ENCODE assay signal across 8 cellular contexts in genomic region chr17:38705523-38705802, GRCh38. TPM values are rescaled to one million over a fixed set of nuclear protein-coding genes. Genes with fewer than 3 reads are reported as not detected.
DNase-seq lines count a peak whose midpoint lies in the region; ATAC-seq and TF ChIP-seq lines count a peak whose summit lies in the region.

No MANE protein-coding gene starts in this region.

- H3K9me3 ChIP-seq in iPS DF 6.9 (ENCODE audit: control insufficient read depth, insufficient read depth, low read length) (no peaks in the 10 kb centered on the region), stomach (no peaks in the 10 kb centered on the region)

- H3K4me3 Mint-ChIP-seq in activated CD8-positive, alpha-beta T cell treated with anti-CD3 and anti-CD28 coated beads for 36 hours = peak overlapping the region; percentile 98

- H3K27me3 ChIP-seq in iPS DF 6.9 (ENCODE audit: control insufficient read depth, insufficient read depth, low read length) = peaks cover 45% of the 10 kb centered on the region
- H3K27me3 ChIP-seq in stomach = no peaks in the 10 kb centered on the region
- H3K27me3 ChIP-seq in foreskin keratinocyte = no peaks in the 10 kb centered on the region

- peaks cover 47% of the 10 kb centered on the region for H3K36me3 Mint-ChIP-seq in activated CD8-positive, alpha-beta T cell treated with anti-CD3 and anti-CD28 coated beads for 36 hours (ENCODE audit: low read depth)

- H3K4me3 ChIP-seq in iPS DF 6.9 (ENCODE audit: low read length) (peak overlapping the region; percentile 47; the same call in 1 of the 2 replicates), stomach (peak overlapping the region; percentile 87 to 97 (median 94))

- H3K27ac ChIP-seq in iPS DF 6.9 (ENCODE audit: low read length) (no peak overlapping the region), stomach (peak overlapping the region; percentile 90 to 99 (median 97)), foreskin keratinocyte (no peak overlapping the region)

- TF ChIP-seq EP300 in stomach (IDR thresholded peaks at IDR 0.05) = no peak

- peak overlapping the region; percentile 67 for H3K27ac Mint-ChIP-seq in activated CD8-positive, alpha-beta T cell treated with anti-CD3 and anti-CD28 coated beads for 36 hours

- no peaks in the 10 kb centered on the region for H3K9me3 Mint-ChIP-seq in activated CD8-positive, alpha-beta T cell treated with anti-CD3 and anti-CD28 coated beads for 36 hours

- ATAC-seq in activated CD8-positive, alpha-beta T cell treated with anti-CD3 and anti-CD28 coated beads for 36 hours = no peak
- ATAC-seq in foreskin keratinocyte = no peak

- H3K36me3 ChIP-seq in iPS DF 6.9 (ENCODE audit: control insufficient read depth, insufficient read depth, low read length) (no peaks in the 10 kb centered on the region), stomach (peaks cover 9 to 34% (median 29%) of the 10 kb centered on the region in 4 donors)

- intact Hi-C loops in activated CD8-positive, alpha-beta T cell treated with anti-CD3 and anti-CD28 coated beads for 36 hours (cut with micrococcal nuclease) = no loop called here
- intact Hi-C loops in stomach (cut with DNase I; ENCODE audit: low total_unique reads) = no loop called here

- DNase-seq in NCI-H146 treated with DMSO at 0.1 percent for 48 hours (lab: John Stamatoyannopoulos, UW; ENCODE audit: unreplicated experiment) = peak; percentile 40
- DNase-seq in NCI-H146 (lab: John Stamatoyannopoulos, UW) = no peak
- DNase-seq in activated CD8-positive, alpha-beta T cell treated with anti-CD3 and anti-CD28 coated beads for 36 hours = no peak
- DNase-seq in iPS DF 6.9 (ENCODE audit: low read depth, low spot score) = no peak
- no peak for DNase-seq in stomach
- no peak for DNase-seq in foreskin keratinocyte
- DNase-seq in DMS153 (lab: John Stamatoyannopoulos, UW) = no peak
- no peak for DNase-seq in MV-4-11 (lab: John Stamatoyannopoulos, UW)

- CTCF ChIA-PET in activated CD8-positive, alpha-beta T cell treated with anti-CD3 and anti-CD28 coated beads for 36 hours (lab: Charles Lee) = interaction anchor here (1.2 to 3.3 kb wide), 5 partner anchors 13 to 147 kb away, joined by 4 to 15 read pairs (median 6); partner anchors contain the start of gene CISD3

- no peaks in the 10 kb centered on the region for H3K27me3 Mint-ChIP-seq in activated CD8-positive, alpha-beta T cell treated with anti-CD3 and anti-CD28 coated beads for 36 hours

- H3K4me1 Mint-ChIP-seq in activated CD8-positive, alpha-beta T cell treated with anti-CD3 and anti-CD28 coated beads for 36 hours (ENCODE audit: low read depth) = peaks cover 42% of the 10 kb centered on the region

- H3K4me1 ChIP-seq in iPS DF 6.9 (ENCODE audit: control insufficient read depth, insufficient read depth, low read length) (peaks cover 17% of the 10 kb centered on the region), stomach (peaks cover 20 to 77% (median 53%) of the 10 kb centered on the region in 4 donors), foreskin keratinocyte (no peaks in the 10 kb centered on the region)

- no peak for TF ChIP-seq CTCF in activated CD8-positive, alpha-beta T cell treated with anti-CD3 and anti-CD28 coated beads for 36 hours (IDR thresholded peaks at IDR 0.05)
- TF ChIP-seq CTCF in stomach (IDR thresholded peaks at IDR 0.05) (no peak), foreskin keratinocyte (conservative IDR thresholded peaks at IDR 0.05) (no peak)

- WGBS in iPS DF 6.9 (ENCODE audit: insufficient coverage, insufficient read length) = no CpG with 5 or more reads among the region's 32 CpGs
- 0 to 1% (median 0%) methylated on average over 2 to 32 of the region's 32 CpGs; no CpG with 5 or more reads in 1 of the 5 donors for WGBS in stomach, 5 donors

- no peak for TF ChIP-seq POLR2A in stomach (IDR thresholded peaks at IDR 0.05)

- POLR2A ChIA-PET in activated CD8-positive, alpha-beta T cell treated with anti-CD3 and anti-CD28 coated beads for 36 hours (lab: Charles Lee) = interaction anchor here (0.6 to 18.4 kb wide), 14 partner anchors 8 to 734 kb away, joined by 3 to 390 read pairs (median 6); partner anchors contain the start of genes EPOP, PSMB3 and RPL23

RNA-seq across cellular contexts. Expression of gene MLLT6, which starts 0.4 kb away (rescaled TPM):
- total RNA-seq in activated CD8-positive, alpha-beta T cell treated with anti-CD3 and anti-CD28 coated beads for 36 hours = 100 to 1,000 TPM; 145 to 148 TPM
- total RNA-seq in stomach (100 to 1,000 TPM in 2 of 5 donors, 10 to 100 TPM in 3; 33.4 to 312 (median 81.7) TPM), foreskin keratinocyte (25.6 and 28.8 TPM in 2 replicates)
- polyA plus RNA-seq in stomach (10 to 100 TPM; 26.0 to 36.0 (median 30.8) TPM), foreskin keratinocyte (12.3 and 12.8 TPM in 2 replicates)

RNA-seq across cellular contexts. Expression of gene CISD3, which starts 24.7 kb away (rescaled TPM):
- total RNA-seq in activated CD8-positive, alpha-beta T cell treated with anti-CD3 and anti-CD28 coated beads for 36 hours = 10 to 100 TPM; 43.2 to 44.2 TPM
- 10 to 100 TPM in 2 of 5 donors, 1 to 10 TPM in 3; 4.0 to 56.5 (median 7.0) TPM for total RNA-seq in stomach
- polyA plus RNA-seq in stomach = 10 to 100 TPM; 63.4 to 79.9 (median 76.5) TPM
- 23.2 and 27.2 TPM in 2 replicates for total RNA-seq in foreskin keratinocyte
- 62.4 and 68.4 TPM in 2 replicates for polyA plus RNA-seq in foreskin keratinocyte

RNA-seq across cellular contexts. Expression of gene EPOP, which starts 30.7 kb away (rescaled TPM):
- total RNA-seq in activated CD8-positive, alpha-beta T cell treated with anti-CD3 and anti-CD28 coated beads for 36 hours = 10 to 100 TPM; 31.8 to 32.2 TPM
- under 1 TPM in 4 of 5 donors, not detected in 1; under 0.01 to 0.72 (median 0.57) TPM for total RNA-seq in stomach
- polyA plus RNA-seq in stomach = 1 to 10 TPM in 2 of 3 donors, under 1 TPM in 1; 0.61 to 1.5 (median 1.1) TPM
- 5.2 and 6.5 TPM in 2 replicates for total RNA-seq in foreskin keratinocyte
- polyA plus RNA-seq in foreskin keratinocyte = 4.6 and 6.5 TPM in 2 replicates

RNA-seq across cellular contexts. Expression of gene PCGF2, which starts 42.7 kb away (rescaled TPM):
- total RNA-seq in activated CD8-positive, alpha-beta T cell treated with anti-CD3 and anti-CD28 coated beads for 36 hours = 1 to 10 TPM in 1 of 2 experiments, under 1 TPM in 1; 0.50 to 1.2 TPM
- 10 to 100 TPM in 2 of 5 donors, 1 to 10 TPM in 3; 5.8 to 31.9 (median 6.8) TPM for total RNA-seq in stomach
- 10 to 100 TPM; 34.3 to 62.8 (median 44.1) TPM for polyA plus RNA-seq in stomach
- total RNA-seq in foreskin keratinocyte = 12.8 and 15.0 TPM in 2 replicates
- 37.4 and 41.2 TPM in 2 replicates for polyA plus RNA-seq in foreskin keratinocyte

RNA-seq across cellular contexts. Expression of gene PSMB3, which starts 47.1 kb away (rescaled TPM):
- 100 to 1,000 TPM; 275 to 279 TPM for total RNA-seq in activated CD8-positive, alpha-beta T cell treated with anti-CD3 and anti-CD28 coated beads for 36 hours
- total RNA-seq in stomach = 100 to 1,000 TPM in 4 of 5 donors, 10 to 100 TPM in 1; 29.0 to 265 (median 133) TPM
- 100 to 1,000 TPM; 212 to 281 (median 252) TPM for polyA plus RNA-seq in stomach
- 264 and 287 TPM in 2 replicates for total RNA-seq in foreskin keratinocyte
- 382 and 384 TPM in 2 replicates for polyA plus RNA-seq in foreskin keratinocyte

Comparison
In these comparisons a context has a peak if more than half of its experiments do, and no peak if none do; other contexts are left out.
1. H3K27ac ChIP-seq: peak in stomach (5 of 5); none in iPS DF 6.9 (single experiment) and foreskin keratinocyte (single experiment).